8 cellular contexts compared by ENCODE assay signal in genomic region chr22:39527481-39527961, GRCh38. TPM values are rescaled to one million over a fixed set of nuclear protein-coding genes. Genes with fewer than 3 reads are reported as not detected.
DNase-seq lines count a peak whose midpoint lies in the region; ATAC-seq and TF ChIP-seq lines count a peak whose summit lies in the region.

No MANE protein-coding gene starts in this region.

- no peaks in the 10 kb centered on the region for H3K9me3 ChIP-seq in body of pancreas

- peak overlapping the region in 3 of 4 donors; percentile 1 to 32 (median 29) for H3K27ac ChIP-seq in body of pancreas

- DNase-seq in DMS53 treated with DMSO at 0.1 percent for 48 hours (lab: John Stamatoyannopoulos, UW; ENCODE audit: unreplicated experiment) (peak; percentile 81), NCI-H146 treated with DMSO at 0.1 percent for 48 hours (lab: John Stamatoyannopoulos, UW; ENCODE audit: unreplicated experiment) (peak; percentile 16), body of pancreas (peak in 2 of 4 donors; percentile 52 to 55), iPS-NIHi11 (ENCODE audit: low spot score) (no peak), epidermal melanocyte (ENCODE audit: insufficient read length, low spot score) (no peak), GF-D8 (lab: John Stamatoyannopoulos, UW) (no peak)
- DNase-seq in natural killer cell treated with Interleukin-12 subunit alpha and Interleukin-12 subunit beta and Interleukin-15 and Interleukin-18, amount 100 ng/mL, for 72 hours (ENCODE audit: low spot score): no peak

- H3K27ac Mint-ChIP-seq in natural killer cell treated with Interleukin-12 subunit alpha and Interleukin-12 subunit beta and Interleukin-15 and Interleukin-18, amount 100 ng/mL, for 72 hours: peak overlapping the region; percentile 36 to 75

- no peaks in the 10 kb centered on the region for H3K27me3 Mint-ChIP-seq in natural killer cell treated with Interleukin-12 subunit alpha and Interleukin-12 subunit beta and Interleukin-15 and Interleukin-18, amount 100 ng/mL, for 72 hours

- H3K9me3 Mint-ChIP-seq in natural killer cell treated with Interleukin-12 subunit alpha and Interleukin-12 subunit beta and Interleukin-15 and Interleukin-18, amount 100 ng/mL, for 72 hours: no peaks in the 10 kb centered on the region

- H3K4me1 Mint-ChIP-seq in natural killer cell treated with Interleukin-12 subunit alpha and Interleukin-12 subunit beta and Interleukin-15 and Interleukin-18, amount 100 ng/mL, for 72 hours (ENCODE audit: low read depth in 2 of 2): peaks cover 72 to 84% of the 10 kb centered on the region in 2 donors

- intact Hi-C loops in body of pancreas (cut with DNase I): no loop called here

- peak overlapping the region; percentile 8 for H3K4me3 Mint-ChIP-seq in natural killer cell treated with Interleukin-12 subunit alpha and Interleukin-12 subunit beta and Interleukin-15 and Interleukin-18, amount 100 ng/mL, for 72 hours

- no peak overlapping the region for H3K4me3 ChIP-seq in body of pancreas

- TF ChIP-seq POLR2A in body of pancreas (IDR thresholded peaks at IDR 0.05): no peak

- peaks cover 29% of the 10 kb centered on the region for H3K36me3 Mint-ChIP-seq in natural killer cell treated with Interleukin-12 subunit alpha and Interleukin-12 subunit beta and Interleukin-15 and Interleukin-18, amount 100 ng/mL, for 72 hours

- H3K27me3 ChIP-seq in body of pancreas: no peaks in the 10 kb centered on the region

- peaks cover 0 to 2% of the 10 kb centered on the region in 2 donors for H3K36me3 ChIP-seq in body of pancreas (replicated peaks in 1 of 2; ENCODE audit: insufficient read depth in 1 of 2, low read depth in 2 of 2)

- H3K4me1 ChIP-seq in body of pancreas: peaks cover 84% of the 10 kb centered on the region

- 29 to 41% methylated on average over 5 to 6 of the region's 6 CpGs for WGBS in body of pancreas, 2 donors

- no peak for TF ChIP-seq CTCF in body of pancreas (IDR thresholded peaks at IDR 0.05)

- ATAC-seq in body of pancreas (no peak), GM21717 (IDR thresholded peaks at IDR 0.05; ENCODE audit: unreplicated experiment) (no peak)
- no peak for ATAC-seq in natural killer cell treated with Interleukin-12 subunit alpha and Interleukin-12 subunit beta and Interleukin-15 and Interleukin-18, amount 100 ng/mL, for 72 hours

RNA-seq across cellular contexts. Expression of gene RPS19BP1, which starts 5.0 kb away (rescaled TPM):
- total RNA-seq in body of pancreas: 100 to 1,000 TPM in 1 of 2 donors, 10 to 100 TPM in 1; 87.2 to 141 TPM
- 100 to 1,000 TPM in 1 of 2 donors, 10 to 100 TPM in 1; 84.1 to 122 TPM for total RNA-seq in natural killer cell treated with Interleukin-12 subunit alpha and Interleukin-12 subunit beta and Interleukin-15 and Interleukin-18, amount 100 ng/mL, for 72 hours

RNA-seq across cellular contexts. Expression of gene ATF4, which starts 7.2 kb away (rescaled TPM):
- total RNA-seq in body of pancreas: 100 to 1,000 TPM; 262 to 356 TPM
- 100 to 1,000 TPM; 463 to 472 TPM for total RNA-seq in natural killer cell treated with Interleukin-12 subunit alpha and Interleukin-12 subunit beta and Interleukin-15 and Interleukin-18, amount 100 ng/mL, for 72 hours

RNA-seq across cellular contexts. Expression of gene MIEF1, which starts 25.4 kb away (rescaled TPM):
- 10 to 100 TPM in 1 of 2 donors, 1 to 10 TPM in 1; 9.1 to 14.8 TPM for total RNA-seq in body of pancreas
- 10 to 100 TPM; 49.6 to 71.2 TPM for total RNA-seq in natural killer cell treated with Interleukin-12 subunit alpha and Interleukin-12 subunit beta and Interleukin-15 and Interleukin-18, amount 100 ng/mL, for 72 hours

RNA-seq across cellular contexts. Expression of gene CACNA1I, which starts 43.0 kb away (rescaled TPM):
- under 1 TPM; 0.33 to 0.52 TPM for total RNA-seq in body of pancreas
- total RNA-seq in natural killer cell treated with Interleukin-12 subunit alpha and Interleukin-12 subunit beta and Interleukin-15 and Interleukin-18, amount 100 ng/mL, for 72 hours: under 1 TPM in 1 of 2 donors, not detected in 1; 0.17 TPM

Comparison
In these comparisons a context has a peak if more than half of its experiments do, and no peak if none do; other contexts are left out.
1. DNase-seq: peak in DMS53 treated with DMSO at 0.1 percent for 48 hours (single experiment) and NCI-H146 treated with DMSO at 0.1 percent for 48 hours (single experiment); none in natural killer cell treated with Interleukin-12 subunit alpha and Interleukin-12 subunit beta and Interleukin-15 and Interleukin-18, amount 100 ng/mL, for 72 hours (single experiment), iPS-NIHi11 (single experiment), epidermal melanocyte (single experiment) and GF-D8 (single experiment).